Comparison of ENCODE assay signal across 8 cellular contexts in the genomic region with DNA sequence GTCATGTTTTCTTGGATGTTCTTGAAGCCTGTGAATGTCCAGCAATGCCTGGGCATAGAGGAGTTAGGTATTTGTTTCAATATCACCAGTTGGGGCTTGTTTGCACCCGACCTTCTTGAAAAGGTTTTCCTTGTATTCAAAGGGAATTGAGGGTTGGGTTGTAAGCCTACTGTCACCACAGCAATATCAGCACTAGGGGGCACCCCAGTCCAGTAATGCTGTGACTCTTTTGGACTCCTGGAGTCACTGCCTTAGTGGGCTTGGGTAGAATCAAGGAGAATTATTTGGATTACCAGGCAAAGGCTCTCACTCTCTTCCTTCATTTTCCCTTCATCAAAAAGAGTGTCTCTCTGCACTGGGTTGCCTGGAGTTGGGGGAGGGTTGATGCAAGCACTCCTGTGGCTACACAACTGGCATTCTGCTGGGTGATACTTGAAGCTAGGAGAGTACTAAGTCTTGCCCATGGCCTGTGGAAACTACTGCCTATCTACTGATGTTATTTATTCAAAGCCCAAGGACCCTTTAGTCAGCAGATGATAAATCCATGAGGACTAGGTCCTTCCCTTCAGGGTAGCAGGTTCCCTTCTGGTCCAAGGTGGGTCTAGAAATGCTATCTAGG.
A peak's percentile ranks its signal among the peaks of the same experiment; 100 is the strongest.
DNase-seq lines count a peak whose midpoint lies in the region; ATAC-seq lines count a peak whose summit lies in the region.

No MANE protein-coding gene starts in this region.

- peaks cover 0 to 6% of the 10 kb centered on the region in 2 donors for H3K9me3 Mint-ChIP-seq in stimulated activated naive B cell treated with anti-CD40 and anti-IgM and Interleukin-4, amounts not matched to agents 10 μg/mL and 1 μg/mL and 100 μg/mL, for 72 hours

- no peak overlapping the region for H3K4me3 Mint-ChIP-seq in stimulated activated naive B cell treated with anti-CD40 and anti-IgM and Interleukin-4, amounts not matched to agents 10 μg/mL and 1 μg/mL and 100 μg/mL, for 72 hours

- DNase-seq in NCI-H2029 (lab: John Stamatoyannopoulos, UW) (peak; percentile 18), NCI-H2029 treated with DMSO at 0.1 percent for 48 hours (lab: John Stamatoyannopoulos, UW) (no peak), NCI-H1105 treated with DMSO at 0.1 percent for 48 hours (lab: John Stamatoyannopoulos, UW) (peak; percentile 34), iPS-NIHi11 (ENCODE audit: low spot score) (peak; percentile 35), DMS79 treated with DMSO at 0.1 percent for 48 hours (lab: John Stamatoyannopoulos, UW) (no peak)
- DNase-seq in activated T-cell treated with anti-CD3 and anti-CD28 coated beads, Interleukin-2, amount 50 U/mL, for 1 hour: peak; percentile 24
- DNase-seq in stimulated activated naive B cell treated with anti-CD40 and anti-IgM and Interleukin-4, amounts not matched to agents 10 μg/mL and 1 μg/mL and 100 μg/mL, for 72 hours: peak; percentile 31

- ATAC-seq in stimulated activated naive B cell treated with anti-CD40 and anti-IgM and Interleukin-4, amounts not matched to agents 10 μg/mL and 1 μg/mL and 100 μg/mL, for 72 hours (replicated peaks): peak; percentile 68 to 74
- ATAC-seq in GM21515 (IDR thresholded peaks at IDR 0.05; ENCODE audit: unreplicated experiment): no peak

- no peak overlapping the region for H3K27ac Mint-ChIP-seq in stimulated activated naive B cell treated with anti-CD40 and anti-IgM and Interleukin-4, amounts not matched to agents 10 μg/mL and 1 μg/mL and 100 μg/mL, for 72 hours

- peaks cover 6 to 8% of the 10 kb centered on the region in 2 donors for H3K36me3 Mint-ChIP-seq in stimulated activated naive B cell treated with anti-CD40 and anti-IgM and Interleukin-4, amounts not matched to agents 10 μg/mL and 1 μg/mL and 100 μg/mL, for 72 hours

- peaks cover 2 to 10% of the 10 kb centered on the region in 2 donors for H3K4me1 Mint-ChIP-seq in stimulated activated naive B cell treated with anti-CD40 and anti-IgM and Interleukin-4, amounts not matched to agents 10 μg/mL and 1 μg/mL and 100 μg/mL, for 72 hours

- peaks cover 7 to 12% of the 10 kb centered on the region in 2 donors for H3K27me3 Mint-ChIP-seq in stimulated activated naive B cell treated with anti-CD40 and anti-IgM and Interleukin-4, amounts not matched to agents 10 μg/mL and 1 μg/mL and 100 μg/mL, for 72 hours

Comparison
In these comparisons a context has a peak if more than half of its experiments do, and no peak if none do; other contexts are left out.
1. DNase-seq: peak in NCI-H2029 (single experiment), NCI-H1105 treated with DMSO at 0.1 percent for 48 hours (single experiment), activated T-cell treated with anti-CD3 and anti-CD28 coated beads, Interleukin-2, amount 50 U/mL, for 1 hour (single experiment), iPS-NIHi11 (single experiment) and stimulated activated naive B cell treated with anti-CD40 and anti-IgM and Interleukin-4, amounts not matched to agents 10 μg/mL and 1 μg/mL and 100 μg/mL, for 72 hours (single experiment); none in NCI-H2029 treated with DMSO at 0.1 percent for 48 hours (single experiment) and DMS79 treated with DMSO at 0.1 percent for 48 hours (single experiment).